In genomic region chr2:27179344-27180000, GRCh38 we compare ENCODE assay signal across 3 cellular contexts.
TF ChIP-seq lines count a peak whose summit lies in the region.

No MANE protein-coding gene starts in this region.

TF ChIP-seq in SK-N-SH, 30 proteins besides CTCF, POLR2A, EP300 and RAD21:
- TF ChIP-seq PBX3 (IDR thresholded peaks at IDR 0.05) (no peak), USF2 (IDR thresholded peaks at IDR 0.05; ENCODE audit: borderline replicate concordance, low read depth, low read length) (no peak), RXRA (IDR thresholded peaks at IDR 0.05; ENCODE audit: borderline replicate concordance, low read depth) (no peak), IRF3 (IDR thresholded peaks at IDR 0.05; ENCODE audit: low read depth, low read length) (no peak)

TF ChIP-seq in SK-N-SH treated with all-trans-retinoic acid at 6 μM for 48 hours, 23 proteins besides CTCF, POLR2A, EP300 and RAD21:
- TF ChIP-seq TSHZ2 (CRISPR knock-in tag; IDR thresholded peaks at IDR 0.05) = no peak
- no peak for TF ChIP-seq ESRRG (CRISPR knock-in tag; IDR thresholded peaks at IDR 0.05)
- TF ChIP-seq TCF4 (CRISPR knock-in tag; IDR thresholded peaks at IDR 0.05; ENCODE audit: borderline replicate concordance) = no peak
- no peak for TF ChIP-seq PPARA (CRISPR knock-in tag; IDR thresholded peaks at IDR 0.05; ENCODE audit: borderline replicate concordance)
- TF ChIP-seq BACH2 (CRISPR knock-in tag; IDR thresholded peaks at IDR 0.05; ENCODE audit: borderline replicate concordance) = no peak
- no peak for TF ChIP-seq ZNF565 (CRISPR knock-in tag; conservative IDR thresholded peaks at IDR 0.05; ENCODE audit: low read depth)
- no peak for TF ChIP-seq POU6F1 (CRISPR knock-in tag; IDR thresholded peaks at IDR 0.05; ENCODE audit: borderline replicate concordance, low read depth)
- no peak for TF ChIP-seq PATZ1 (CRISPR knock-in tag; IDR thresholded peaks at IDR 0.05; ENCODE audit: borderline replicate concordance)
- TF ChIP-seq ZC3H10 (CRISPR knock-in tag; IDR thresholded peaks at IDR 0.05) = no peak
- no peak for TF ChIP-seq ZFP30 (CRISPR knock-in tag; IDR thresholded peaks at IDR 0.05)
- TF ChIP-seq ZFP3 (CRISPR knock-in tag; IDR thresholded peaks at IDR 0.05) = no peak
- TF ChIP-seq CREB5 (CRISPR knock-in tag; IDR thresholded peaks at IDR 0.05; ENCODE audit: low read depth) = no peak
- TF ChIP-seq ZNF70 (CRISPR knock-in tag; IDR thresholded peaks at IDR 0.05) = no peak
- no peak for TF ChIP-seq RARB (CRISPR knock-in tag; IDR thresholded peaks at IDR 0.05)

TF ChIP-seq in liver, 16 proteins besides CTCF, POLR2A, EP300 and RAD21:
- no peak for TF ChIP-seq ZBTB33 (IDR thresholded peaks at IDR 0.05)
- no peak for TF ChIP-seq FOXA2 (IDR thresholded peaks at IDR 0.05)
- TF ChIP-seq EGR1 (IDR thresholded peaks at IDR 0.05; ENCODE audit: low read depth in 2 of 2) = no peak
- peak; percentile 31 to 49 for TF ChIP-seq HNF4A (conservative IDR thresholded peaks at IDR 0.05)
- TF ChIP-seq GABPA (IDR thresholded peaks at IDR 0.05 in 1 of 2, conservative IDR thresholded peaks at IDR 0.05 in 1 of 2) = no peak
- no peak for TF ChIP-seq JUND (IDR thresholded peaks at IDR 0.05)
- peak; percentile 43 for TF ChIP-seq NR2F2 (IDR thresholded peaks at IDR 0.05)
- no peak for TF ChIP-seq MAX (IDR thresholded peaks at IDR 0.05)
- no peak for TF ChIP-seq ATF3 (IDR thresholded peaks at IDR 0.05)
- no peak for TF ChIP-seq YY1 (IDR thresholded peaks at IDR 0.05)
- TF ChIP-seq REST (IDR thresholded peaks at IDR 0.05) = no peak
- no peak for TF ChIP-seq HNF4G (IDR thresholded peaks at IDR 0.05)
- no peak for TF ChIP-seq TAF1 (conservative IDR thresholded peaks at IDR 0.05)
- TF ChIP-seq FOXA1 (IDR thresholded peaks at IDR 0.05) = no peak
- peak; percentile 72 to 75 for TF ChIP-seq RXRA (IDR thresholded peaks at IDR 0.05)
- TF ChIP-seq SP1 (IDR thresholded peaks at IDR 0.05) = peak; percentile 43
TF ChIP-seq in liver: peak in this region for 4.
